10 cellular contexts compared by ENCODE assay signal in genomic region chr1:159829822-159830455, GRCh38. TPM values are rescaled to one million over a fixed set of nuclear protein-coding genes. Genes with fewer than 3 reads are reported as not detected.
A peak's percentile ranks its signal among the peaks of the same experiment; 100 is the strongest.
DNase-seq lines count a peak whose midpoint lies in the region; ATAC-seq and TF ChIP-seq lines count a peak whose summit lies in the region.
"Had no signal": no experiment of that assay in that cellular context is flagged by ENCODE, and none has a peak within 500 bp of the region (broad histone marks: within the 10 kb centered on the region; RNA-seq: fewer than 3 reads in every experiment).

No MANE protein-coding gene starts in this region.

- H3K4me3 Mint-ChIP-seq in activated CD4-positive, alpha-beta memory T cell treated with anti-CD3 and anti-CD28 coated beads, Interleukin-2, amount 10 ng/mL, durations not matched to agents 7 days and 5 days: no peak overlapping the region

- H3K23ac ChIP-seq in mesenchymal stem cell (ENCODE audit: low read length in 2 of 2): no peak overlapping the region

- peak overlapping the region in 1 of 2 experiments; percentile 10 for H3K4ac ChIP-seq in mesenchymal stem cell (ENCODE audit: low read depth in 1 of 2, low read length in 2 of 2)

- no peaks in the 10 kb centered on the region for H3K79me1 ChIP-seq in mesenchymal stem cell (replicated peaks; ENCODE audit: low read length, poor library complexity, severe bottlenecking)

- H3K36me3 Mint-ChIP-seq in activated CD4-positive, alpha-beta memory T cell treated with anti-CD3 and anti-CD28 coated beads, Interleukin-2, amount 10 ng/mL, durations not matched to agents 7 days and 5 days (ENCODE audit: low read depth): peaks cover 18% of the 10 kb centered on the region

- no peak overlapping the region for H2BK5ac ChIP-seq in mesenchymal stem cell (ENCODE audit: low read depth, low read length, poor library complexity, severe bottlenecking)

- POLR2A ChIA-PET in activated CD4-positive, alpha-beta memory T cell treated with anti-CD3 and anti-CD28 coated beads, Interleukin-2, amount 10 ng/mL, durations not matched to agents 7 days and 5 days (lab: Charles Lee): interaction anchor here (1.4 kb wide), 1 partner anchor 95 kb away, joined by 3 read pairs; the partner anchor contains the start of gene TAGLN2

- no peaks in the 10 kb centered on the region for H3K9me3 ChIP-seq in mesenchymal stem cell (ENCODE audit: control insufficient read depth, low read length)
- H3K9me3 ChIP-seq: body of pancreas, pancreas had no signal

- ATAC-seq in HG02642 (IDR thresholded peaks at IDR 0.05; ENCODE audit: poor library complexity, unreplicated experiment): no peak

- peak overlapping the region in 1 of 2 experiments; percentile 45 for H3K14ac ChIP-seq in mesenchymal stem cell (ENCODE audit: low read length in 2 of 2)

- no peak overlapping the region for H4K8ac ChIP-seq in mesenchymal stem cell (ENCODE audit: low read length)

- CTCF ChIA-PET in activated CD4-positive, alpha-beta memory T cell treated with anti-CD3 and anti-CD28 coated beads, Interleukin-2, amount 10 ng/mL, durations not matched to agents 7 days and 5 days (lab: Charles Lee): interaction anchor here (0.6 kb wide), 1 partner anchor 8 kb away, joined by 3 read pairs; no protein-coding TSS in a partner anchor

- H3K4me1 ChIP-seq in mesenchymal stem cell (ENCODE audit: control insufficient read depth, insufficient read depth, low read depth, low read length): peaks cover 26% of the 10 kb centered on the region
- H3K4me1 ChIP-seq: body of pancreas, pancreas had no signal

- no peak overlapping the region for H3K4me3 ChIP-seq in mesenchymal stem cell (ENCODE audit: insufficient read depth in 1 of 2, low read depth in 1 of 2, low read length in 2 of 2)
- H3K4me3 ChIP-seq: body of pancreas, pancreas had no signal

- H3K4me1 Mint-ChIP-seq in activated CD4-positive, alpha-beta memory T cell treated with anti-CD3 and anti-CD28 coated beads, Interleukin-2, amount 10 ng/mL, durations not matched to agents 7 days and 5 days: peaks cover 41% of the 10 kb centered on the region

- peaks cover 11% of the 10 kb centered on the region for H3K9me3 Mint-ChIP-seq in activated CD4-positive, alpha-beta memory T cell treated with anti-CD3 and anti-CD28 coated beads, Interleukin-2, amount 10 ng/mL, durations not matched to agents 7 days and 5 days

- peak overlapping the region; percentile 5 for H3K9ac ChIP-seq in mesenchymal stem cell (ENCODE audit: low read length)

- peaks cover 0 to 4% of the 10 kb centered on the region in 2 experiments for H3K36me3 ChIP-seq in mesenchymal stem cell (ENCODE audit: control insufficient read depth in 1 of 2, insufficient read depth in 2 of 2, low read depth in 1 of 2, low read length in 2 of 2)
- H3K36me3 ChIP-seq: pancreas had no signal

- no peak overlapping the region for H3K4me2 ChIP-seq in mesenchymal stem cell (ENCODE audit: low read length, poor library complexity, severe bottlenecking)

- H3K27ac ChIP-seq in mesenchymal stem cell (ENCODE audit: low read length, poor library complexity, severe bottlenecking): peak overlapping the region; percentile 57
- H3K27ac ChIP-seq: body of pancreas, pancreas had no signal

- TF ChIP-seq CTCF in AG09319 (IDR thresholded peaks at IDR 0.05; ENCODE audit: low read depth, low read length): no peak

- no peak overlapping the region for H2AFZ ChIP-seq in mesenchymal stem cell (ENCODE audit: low read depth, low read length)

- DNase-seq in AG09319 (ENCODE audit: extremely low read depth, low read depth) (peak; percentile 4), NCI-H226 (peak; percentile 66), fibroblast of gingiva (ENCODE audit: low read depth) (peak; percentile 29), mesenchymal stem cell (peak; percentile 84), COR-L47 (lab: John Stamatoyannopoulos, UW) (no peak), GF-D8 (lab: John Stamatoyannopoulos, UW) (no peak)
- DNase-seq in activated CD4-positive, alpha-beta memory T cell treated with anti-CD3 and anti-CD28 coated beads, Interleukin-2, amount 10 ng/mL, durations not matched to agents 7 days and 5 days: no peak

- H4K91ac ChIP-seq in mesenchymal stem cell (ENCODE audit: low read length): peak overlapping the region; percentile 2

- peak overlapping the region in 1 of 2 experiments; percentile 73 for H3K18ac ChIP-seq in mesenchymal stem cell (ENCODE audit: low read depth in 1 of 2, low read length in 2 of 2)

- H3K27me3 ChIP-seq in mesenchymal stem cell (ENCODE audit: control insufficient read depth in 1 of 2, insufficient read depth in 1 of 2, low read length in 2 of 2): peaks cover 0 to under 1% of the 10 kb centered on the region in 2 experiments
- H3K27me3 ChIP-seq: body of pancreas, pancreas had no signal

- peak overlapping the region; percentile 1 for H2AK5ac ChIP-seq in mesenchymal stem cell (ENCODE audit: low read length, severe bottlenecking)

- 71% methylated on average over 18 of the region's 18 CpGs for WGBS in mesenchymal stem cell

- H2BK120ac ChIP-seq in mesenchymal stem cell (ENCODE audit: low read depth, low read length): no peak overlapping the region

- no peak overlapping the region for H3K27ac Mint-ChIP-seq in activated CD4-positive, alpha-beta memory T cell treated with anti-CD3 and anti-CD28 coated beads, Interleukin-2, amount 10 ng/mL, durations not matched to agents 7 days and 5 days

- peaks cover 18% of the 10 kb centered on the region for H3K27me3 Mint-ChIP-seq in activated CD4-positive, alpha-beta memory T cell treated with anti-CD3 and anti-CD28 coated beads, Interleukin-2, amount 10 ng/mL, durations not matched to agents 7 days and 5 days

- H2BK12ac ChIP-seq in mesenchymal stem cell (ENCODE audit: low read length in 2 of 2): peak overlapping the region in 1 of 2 experiments; percentile 56

- peak overlapping the region; percentile 58 for H2BK15ac ChIP-seq in mesenchymal stem cell (ENCODE audit: low read depth, poor library complexity, severe bottlenecking)

RNA-seq across cellular contexts. Expression of gene SLAMF8, which starts 3.3 kb away (rescaled TPM):
- polyA plus RNA-seq in mesenchymal stem cell (2013, experiment 1 of 2): 0.03 TPM
- not detected for polyA plus RNA-seq in mesenchymal stem cell (2013, experiment 2 of 2)
- under 1 TPM; 0.10 to 0.15 TPM for total RNA-seq in activated CD4-positive, alpha-beta memory T cell treated with anti-CD3 and anti-CD28 coated beads, Interleukin-2, amount 10 ng/mL, durations not matched to agents 7 days and 5 days

RNA-seq across cellular contexts. Expression of gene FCRL6, which starts 27.8 kb away (rescaled TPM):
- not detected for polyA plus RNA-seq in mesenchymal stem cell (2013, experiment 1 of 2)
- polyA plus RNA-seq in mesenchymal stem cell (2013, experiment 2 of 2): not detected
- not detected for total RNA-seq in activated CD4-positive, alpha-beta memory T cell treated with anti-CD3 and anti-CD28 coated beads, Interleukin-2, amount 10 ng/mL, durations not matched to agents 7 days and 5 days

RNA-seq across cellular contexts. Expression of gene VSIG8, which starts 32.5 kb away (rescaled TPM):
- not detected for polyA plus RNA-seq in mesenchymal stem cell (2013, experiment 1 of 2)
- polyA plus RNA-seq in mesenchymal stem cell (2013, experiment 2 of 2): not detected
- total RNA-seq in activated CD4-positive, alpha-beta memory T cell treated with anti-CD3 and anti-CD28 coated beads, Interleukin-2, amount 10 ng/mL, durations not matched to agents 7 days and 5 days: not detected
- total RNA-seq: body of pancreas, pancreas had no signal

RNA-seq across cellular contexts. Expression of gene DUSP23, which starts 49.2 kb away (rescaled TPM):
- 22.2 TPM for polyA plus RNA-seq in mesenchymal stem cell (2013, experiment 1 of 2)
- 22.4 TPM for polyA plus RNA-seq in mesenchymal stem cell (2013, experiment 2 of 2)
- 10 to 100 TPM; 22.7 to 24.6 TPM for total RNA-seq in activated CD4-positive, alpha-beta memory T cell treated with anti-CD3 and anti-CD28 coated beads, Interleukin-2, amount 10 ng/mL, durations not matched to agents 7 days and 5 days

Comparison
In these comparisons a context has a peak if more than half of its experiments do, and no peak if none do; other contexts are left out.
1. DNase-seq: peak in AG09319 (single experiment), NCI-H226 (single experiment), fibroblast of gingiva (single experiment) and mesenchymal stem cell (single experiment); none in COR-L47 (single experiment), GF-D8 (single experiment) and activated CD4-positive, alpha-beta memory T cell treated with anti-CD3 and anti-CD28 coated beads, Interleukin-2, amount 10 ng/mL, durations not matched to agents 7 days and 5 days (single experiment).